2 cellular contexts compared by ENCODE assay signal in the genomic region with DNA sequence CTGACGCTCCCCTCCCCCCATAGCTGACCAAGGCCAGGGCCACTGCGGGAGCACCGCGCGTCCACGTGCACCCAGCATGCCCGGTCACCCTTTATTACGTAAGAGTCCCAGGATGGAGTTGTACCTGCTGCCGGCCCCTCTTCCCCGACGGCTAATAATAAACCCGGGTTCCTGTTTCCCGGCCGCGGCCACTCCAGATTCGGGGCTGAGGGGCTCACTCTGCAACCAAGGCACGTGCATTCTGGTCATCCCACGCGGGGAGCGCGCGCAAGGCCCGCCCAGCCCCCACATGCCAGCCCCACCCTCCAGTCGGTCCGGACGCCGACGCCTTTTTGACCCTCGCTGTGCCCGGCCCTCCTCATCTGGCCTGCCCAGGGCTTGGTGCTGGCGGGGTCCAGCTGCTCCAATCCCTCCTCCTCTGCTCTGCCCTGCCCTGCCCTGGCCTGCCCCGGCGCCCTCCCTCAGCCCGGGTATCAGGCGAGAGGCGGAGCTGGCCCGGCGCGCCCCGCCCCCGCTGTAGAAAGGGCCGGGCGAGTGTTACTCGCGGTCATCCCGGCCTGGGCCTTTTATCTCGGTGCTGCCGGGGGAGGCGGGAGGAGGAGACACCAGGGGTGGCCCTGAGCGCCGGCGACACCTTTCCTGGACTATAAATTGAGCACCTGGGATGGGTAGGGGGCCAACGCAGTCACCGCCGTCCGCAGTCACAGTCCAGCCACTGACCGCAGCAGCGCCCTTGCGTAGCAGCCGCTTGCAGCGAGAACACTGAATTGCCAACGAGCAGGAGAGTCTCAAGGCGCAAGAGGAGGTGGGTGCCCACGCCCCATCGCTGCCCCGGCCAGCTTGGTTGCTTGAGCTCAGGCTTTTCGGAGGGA.
TF ChIP-seq lines count a peak whose summit lies in the region.

No MANE protein-coding gene starts in this region.

TF ChIP-seq in IMR-90, 13 proteins besides CTCF, POLR2A, EP300 and RAD21:
- peak; percentile 22; the same call in 1 of the 2 replicates for TF ChIP-seq MAZ (IDR thresholded peaks at IDR 0.05; ENCODE audit: borderline replicate concordance, low read depth, low read length)
- TF ChIP-seq BHLHE40 (IDR thresholded peaks at IDR 0.05; ENCODE audit: low read depth, low read length): peak; percentile 67
- no peak for TF ChIP-seq RCOR1 (IDR thresholded peaks at IDR 0.05; ENCODE audit: insufficient replicate concordance, low read length)
- TF ChIP-seq CEBPB (IDR thresholded peaks at IDR 0.05; ENCODE audit: low read depth, low read length): peak; percentile 64
- no peak for TF ChIP-seq MXI1 (IDR thresholded peaks at IDR 0.05; ENCODE audit: borderline replicate concordance, low read depth, low read length)
- TF ChIP-seq, protein P1, sequence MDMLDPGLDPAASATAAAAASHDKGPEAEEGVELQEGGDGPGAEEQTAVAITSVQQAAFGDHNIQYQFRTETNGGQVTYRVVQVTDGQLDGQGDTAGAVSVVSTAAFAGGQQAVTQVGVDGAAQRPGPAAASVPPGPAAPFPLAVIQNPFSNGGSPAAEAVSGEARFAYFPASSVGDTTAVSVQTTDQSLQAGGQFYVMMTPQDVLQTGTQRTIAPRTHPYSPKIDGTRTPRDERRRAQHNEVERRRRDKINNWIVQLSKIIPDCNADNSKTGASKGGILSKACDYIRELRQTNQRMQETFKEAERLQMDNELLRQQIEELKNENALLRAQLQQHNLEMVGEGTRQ (IDR thresholded peaks at IDR 0.05; ENCODE audit: low read depth, low read length): no peak
- TF ChIP-seq, protein P2, sequence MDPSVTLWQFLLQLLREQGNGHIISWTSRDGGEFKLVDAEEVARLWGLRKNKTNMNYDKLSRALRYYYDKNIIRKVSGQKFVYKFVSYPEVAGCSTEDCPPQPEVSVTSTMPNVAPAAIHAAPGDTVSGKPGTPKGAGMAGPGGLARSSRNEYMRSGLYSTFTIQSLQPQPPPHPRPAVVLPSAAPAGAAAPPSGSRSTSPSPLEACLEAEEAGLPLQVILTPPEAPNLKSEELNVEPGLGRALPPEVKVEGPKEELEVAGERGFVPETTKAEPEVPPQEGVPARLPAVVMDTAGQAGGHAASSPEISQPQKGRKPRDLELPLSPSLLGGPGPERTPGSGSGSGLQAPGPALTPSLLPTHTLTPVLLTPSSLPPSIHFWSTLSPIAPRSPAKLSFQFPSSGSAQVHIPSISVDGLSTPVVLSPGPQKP (IDR thresholded peaks at IDR 0.05; ENCODE audit: borderline replicate concordance, low read depth, low read length): no peak
- no peak for TF ChIP-seq SMC3 (IDR thresholded peaks at IDR 0.05; ENCODE audit: low read depth, low read length)

TF ChIP-seq in PFSK-1, 5 proteins besides CTCF, POLR2A, EP300 and RAD21:
- TF ChIP-seq FOXP2 (optimal IDR thresholded peaks at IDR 0.05; ENCODE audit: borderline replicate concordance, extremely low read depth, extremely low read length, insufficient read depth) (no peak), POLR2AphosphoS5 (IDR thresholded peaks at IDR 0.05; ENCODE audit: low read depth, low read length) (peak; percentile 39), SIN3A (IDR thresholded peaks at IDR 0.05; ENCODE audit: borderline replicate concordance, insufficient read depth, low read length) (no peak), TAF1 (IDR thresholded peaks at IDR 0.05; ENCODE audit: borderline replicate concordance, insufficient read depth, low read length) (peak; percentile 42; the same call in 1 of the 2 replicates)
